Comparison of ENCODE assay signal across 15 cellular contexts in genomic region chrX:11953615-11954014, GRCh38.
DNase-seq lines count a peak whose midpoint lies in the region; ATAC-seq and TF ChIP-seq lines count a peak whose summit lies in the region.
"Had no signal": no experiment of that assay in that cellular context is flagged by ENCODE, and none has a peak within 500 bp of the region (broad histone marks: within the 10 kb centered on the region; RNA-seq: fewer than 3 reads in every experiment).

No MANE protein-coding gene starts in this region.

- H3K4me3 ChIP-seq in NT2/D1 (ENCODE audit: insufficient read length, low read depth) (no peak overlapping the region), epithelial cell of proximal tubule (ENCODE audit: low read depth, low read length) (no peak overlapping the region), neuronal stem cell (ENCODE audit: low read length in 2 of 2) (no peak overlapping the region), adrenal gland (no peak overlapping the region)
- H3K4me3 ChIP-seq: suprapubic skin had no signal

- no peak overlapping the region for H2BK15ac ChIP-seq in neuronal stem cell (ENCODE audit: low read length)

- H3K14ac ChIP-seq in neuronal stem cell (ENCODE audit: low read length), result no peak overlapping the region

- no peak overlapping the region for H3K4me2 ChIP-seq in neuronal stem cell (ENCODE audit: insufficient read depth, low read length, poor library complexity, severe bottlenecking)

- H3K4me1 ChIP-seq in NT2/D1 (ENCODE audit: insufficient read depth, insufficient read length) (no peaks in the 10 kb centered on the region), neuronal stem cell (ENCODE audit: control insufficient read depth in 2 of 2, insufficient read depth in 1 of 2, low read depth in 1 of 2, low read length in 2 of 2) (peaks cover 0 to 4% of the 10 kb centered on the region in 2 donors), adrenal gland (replicated peaks in 1 of 2) (no peaks in the 10 kb centered on the region)
- H3K4me1 ChIP-seq: Caco-2, parathyroid adenoma, suprapubic skin had no signal

- no peak for TF ChIP-seq POLR2A in adrenal gland (IDR thresholded peaks at IDR 0.05)

- H4K91ac ChIP-seq in neuronal stem cell (ENCODE audit: low read depth, low read length, poor library complexity), result no peak overlapping the region

- H3K4ac ChIP-seq in neuronal stem cell (ENCODE audit: low read length), result no peak overlapping the region

- no peak overlapping the region for H2AK5ac ChIP-seq in neuronal stem cell (ENCODE audit: low read depth, low read length)

- H3K36me3 ChIP-seq in NT2/D1 (ENCODE audit: insufficient read depth, insufficient read length, low read length) (no peaks in the 10 kb centered on the region), neuronal stem cell (replicated peaks in 1 of 2; ENCODE audit: control insufficient read depth in 2 of 2, insufficient read depth in 2 of 2, low read length in 2 of 2) (no peaks in the 10 kb centered on the region), adrenal gland (replicated peaks in 1 of 2) (no peaks in the 10 kb centered on the region)
- H3K36me3 ChIP-seq: suprapubic skin had no signal

- H3K27ac ChIP-seq in neuronal stem cell (replicated peaks; ENCODE audit: low read length) (no peak overlapping the region), adrenal gland (no peak overlapping the region)
- H3K27ac ChIP-seq: parathyroid adenoma, suprapubic skin had no signal

- H3K79me1 ChIP-seq in neuronal stem cell (ENCODE audit: low read depth, low read length), result no peaks in the 10 kb centered on the region

- H3K9me3 ChIP-seq in NT2/D1 (ENCODE audit: insufficient read depth, low read length) (no peaks in the 10 kb centered on the region), neuronal stem cell (replicated peaks in 1 of 2; ENCODE audit: control insufficient read depth in 2 of 2, insufficient read depth in 1 of 2, low read depth in 1 of 2, low read length in 2 of 2) (no peaks in the 10 kb centered on the region), adrenal gland (replicated peaks in 1 of 3) (no peaks in the 10 kb centered on the region)
- H3K9me3 ChIP-seq: Caco-2, suprapubic skin had no signal

- H3K27me3 ChIP-seq in NT2/D1 (ENCODE audit: insufficient read depth, insufficient read length) (no peaks in the 10 kb centered on the region), neuronal stem cell (ENCODE audit: control insufficient read depth in 3 of 3, insufficient read depth in 3 of 3, low read depth in 1 of 3, low read length in 3 of 3) (no peaks in the 10 kb centered on the region), adrenal gland (peaks cover 4% of the 10 kb centered on the region)
- H3K27me3 ChIP-seq: suprapubic skin had no signal

- intact Hi-C loops in adrenal gland (cut with DNase I), result no loop called here

- TF ChIP-seq CTCF in epithelial cell of proximal tubule (conservative IDR thresholded peaks at IDR 0.05; ENCODE audit: low read depth, low read length) (no peak), adrenal gland (IDR thresholded peaks at IDR 0.05) (no peak)

- H3K18ac ChIP-seq in neuronal stem cell (ENCODE audit: low read length), result no peak overlapping the region

- H2AFZ ChIP-seq in neuronal stem cell (ENCODE audit: low read length), result peak overlapping the region; percentile 63
- H2AFZ ChIP-seq: parathyroid adenoma had no signal

- no CpG with 5 or more reads among the region's 2 CpGs for WGBS in neuronal stem cell (ENCODE audit: extremely low coverage in 2 of 2, insufficient read length in 2 of 2, insufficient replicate concordance in 1 of 2), 2 donors
- whole genome bisulfite sequencing in adrenal gland, 4 donors, result 42 to 54% (median 46%) methylated on average over 2 of the region's 2 CpGs

- no peak overlapping the region for H2BK12ac ChIP-seq in neuronal stem cell (ENCODE audit: low read length)

- H2BK120ac ChIP-seq in neuronal stem cell (ENCODE audit: low read depth, low read length), result no peak overlapping the region

- no peak for ATAC-seq in HG02981 (IDR thresholded peaks at IDR 0.05; ENCODE audit: unreplicated experiment)
- ATAC-seq: left lobe of liver had no signal

- H2BK5ac ChIP-seq in neuronal stem cell (ENCODE audit: low read length), result no peak overlapping the region

- DNase-seq in COLO829 (ENCODE audit: low spot score) (peak; percentile 84), NT2/D1 (ENCODE audit: low read depth, low spot score) (peak; percentile 32), epithelial cell of proximal tubule (ENCODE audit: low read depth) (peak; percentile 94), neuronal stem cell (ENCODE audit: low spot score) (peak; percentile 3), adrenal gland (no peak), globus pallidus (ENCODE audit: low spot score) (no peak)
- no peak for DNase-seq in stimulated activated CD4-positive, alpha-beta T cell treated with anti-CD3 and anti-CD28 coated beads, Interleukin-1b, Interleukin-23, amount 100 ng/mL, for 48 hours
- DNase-seq: amygdala, erythroblast, NCI-H1436 treated with DMSO at 0.1 percent for 48 hours had no signal

- H3K23ac ChIP-seq in neuronal stem cell (ENCODE audit: low read depth, low read length, poor library complexity), result no peak overlapping the region

- H3K9ac ChIP-seq in NT2/D1 (ENCODE audit: insufficient read length, low read depth) (no peak overlapping the region), neuronal stem cell (ENCODE audit: low read depth, low read length, poor library complexity) (no peak overlapping the region)
- H3K9ac ChIP-seq: parathyroid adenoma had no signal

- no peak overlapping the region for H4K8ac ChIP-seq in neuronal stem cell (ENCODE audit: low read depth, low read length)

Comparison
In these comparisons a context has a peak if more than half of its experiments do, and no peak if none do; other contexts are left out.
1. DNase-seq: peak in COLO829 (single experiment), NT2/D1 (single experiment), epithelial cell of proximal tubule (single experiment) and neuronal stem cell (single experiment); none in stimulated activated CD4-positive, alpha-beta T cell treated with anti-CD3 and anti-CD28 coated beads, Interleukin-1b, Interleukin-23, amount 100 ng/mL, for 48 hours (single experiment), adrenal gland (0 of 7) and globus pallidus (single experiment).